Comparison of ENCODE assay signal across 8 cellular contexts in genomic region chr10:60732240-60733188, GRCh38. TPM values are rescaled to one million over a fixed set of nuclear protein-coding genes. Genes with fewer than 3 reads are reported as not detected.
DNase-seq lines count a peak whose midpoint lies in the region; ATAC-seq, FAIRE-seq and TF ChIP-seq lines count a peak whose summit lies in the region.

No MANE protein-coding gene starts in this region.

- ATAC-seq in heart left ventricle, result peak in 2 of 4 donors; percentile 29 to 33
- ATAC-seq in Right ventricle myocardium superior (ENCODE audit: poor library complexity), result no peak
- peak; percentile 27 for ATAC-seq in HG03354 (IDR thresholded peaks at IDR 0.05; ENCODE audit: poor library complexity, severe bottlenecking, unreplicated experiment)
- ATAC-seq in WTC11, result peak; percentile 46

- H3K4me3 ChIP-seq in heart left ventricle (peak overlapping the region; percentile 21 to 65 (median 53)), endothelial cell of umbilical vein (replicated peaks in 1 of 3; ENCODE audit: insufficient read depth in 1 of 3, low read depth in 1 of 3, low read length in 3 of 3) (peak overlapping the region in 1 of 3 experiments; percentile 28)

- H3K36me3 Mint-ChIP-seq in WTC11 (no peaks in the 10 kb centered on the region), neural crest cell (ENCODE audit: low read depth) (no peaks in the 10 kb centered on the region)

- no TSS peak for BruUV-seq in endothelial cell of umbilical vein (replicated peaks; lab: Mats Ljungman, UMichigan)

- H3K9me3 ChIP-seq in heart left ventricle, result no peaks in the 10 kb centered on the region
- no peaks in the 10 kb centered on the region for H3K9me3 ChIP-seq in endothelial cell of umbilical vein (replicated peaks; ENCODE audit: control insufficient read depth, insufficient read depth, low read length)

- peak overlapping the region; percentile 13 for H3K4me2 ChIP-seq in endothelial cell of umbilical vein (ENCODE audit: insufficient read depth, low read length)

- TF ChIP-seq CTCF in heart left ventricle (IDR thresholded peaks at IDR 0.05), result no peak
- TF ChIP-seq CTCF in WTC11 (IDR thresholded peaks at IDR 0.05), result no peak
- no peak for TF ChIP-seq CTCF in endothelial cell of umbilical vein (IDR thresholded peaks at IDR 0.05; ENCODE audit: extremely low read depth in 1 of 2, insufficient read depth in 1 of 2, low read depth in 1 of 2, low read length in 2 of 2)
- TF ChIP-seq CTCF in neural crest cell (conservative IDR thresholded peaks at IDR 0.05), result no peak

- dilution Hi-C loops in endothelial cell of umbilical vein (cut with MboI; ENCODE audit: extremely low pct_ligation_motif_present, low sequenced_read_pairs), result no loop called here

- H3K4me1 Mint-ChIP-seq in WTC11 (peaks cover 33% of the 10 kb centered on the region), neural crest cell (peaks cover 6% of the 10 kb centered on the region)

- H3K27me3 Mint-ChIP-seq in WTC11 (ENCODE audit: low read depth) (no peaks in the 10 kb centered on the region), neural crest cell (ENCODE audit: low read depth) (peaks cover 41% of the 10 kb centered on the region)

- H4K20me1 ChIP-seq in endothelial cell of umbilical vein (replicated peaks; ENCODE audit: control insufficient read depth, extremely low read depth, insufficient read depth, low read length), result no peaks in the 10 kb centered on the region

- intact Hi-C loops in heart left ventricle (cut with DNase I), result no loop called here
- intact Hi-C loops in Right ventricle myocardium superior (cut with DNase I), result no loop called here
- intact Hi-C loops in endothelial cell of umbilical vein (cut with micrococcal nuclease), result no loop called here

- H3K9ac ChIP-seq in endothelial cell of umbilical vein (replicated peaks; ENCODE audit: extremely low read depth, insufficient read depth, low read length), result no peak overlapping the region

- no peaks in the 10 kb centered on the region for H3K9me3 Mint-ChIP-seq in WTC11
- H3K9me3 Mint-ChIP-seq in neural crest cell, result no peaks in the 10 kb centered on the region

- H3K27ac ChIP-seq in heart left ventricle, result peak overlapping the region in 1 of 12 donors; percentile 50
- H3K27ac ChIP-seq in endothelial cell of umbilical vein (ENCODE audit: insufficient read depth, low read depth, low read length), result no peak overlapping the region

- H3K36me3 ChIP-seq in heart left ventricle, result no peaks in the 10 kb centered on the region
- no peaks in the 10 kb centered on the region for H3K36me3 ChIP-seq in endothelial cell of umbilical vein (ENCODE audit: control insufficient read depth in 2 of 2, extremely low read depth in 1 of 2, insufficient read depth in 2 of 2, low read length in 2 of 2)

- H3K4me1 ChIP-seq in heart left ventricle, result peaks cover 0 to 21% (median 10%) of the 10 kb centered on the region in 12 donors
- H3K4me1 ChIP-seq in endothelial cell of umbilical vein (ENCODE audit: control insufficient read depth, extremely low read depth, insufficient read depth, low read length), result peaks cover 5% of the 10 kb centered on the region

- CTCF ChIA-PET in WTC11 (lab: Charles Lee) (interaction anchor here (0.6 to 1.9 kb wide), 2 partner anchors 37 to 55 kb away, joined by 3 to 7 read pairs; no protein-coding TSS in a partner anchor), endothelial cell of umbilical vein (lab: Charles Lee) (no interaction called here)

- FAIRE-seq in endothelial cell of umbilical vein (lab: Jason Lieb, UNC), result peak; percentile 50

- H3K9me1 ChIP-seq in endothelial cell of umbilical vein (replicated peaks; ENCODE audit: control insufficient read depth, extremely low read depth, insufficient read depth, low read length), result no peaks in the 10 kb centered on the region

- DNase-seq in heart left ventricle (no peak), Right ventricle myocardium superior (no peak), WTC11 (ENCODE audit: low spot score) (peak; percentile 36), endothelial cell of umbilical vein (ENCODE audit: low read depth, low spot score) (no peak), neural crest cell (ENCODE audit: low read depth, low spot score) (peak; percentile 8), amygdala (lab: John Stamatoyannopoulos, UW) (no peak), NCI-H2196 treated with DMSO at 0.1 percent for 48 hours (lab: John Stamatoyannopoulos, UW; ENCODE audit: unreplicated experiment) (no peak)

- TF ChIP-seq POLR2A in heart left ventricle (IDR thresholded peaks at IDR 0.05) (no peak), endothelial cell of umbilical vein (IDR thresholded peaks at IDR 0.05; ENCODE audit: low read depth, low read length) (no peak)

- peak overlapping the region; percentile 44 for H2AFZ ChIP-seq in endothelial cell of umbilical vein (ENCODE audit: low read depth, low read length)

- POLR2A ChIA-PET in WTC11 (lab: Charles Lee) (interaction anchor here (1.3 kb wide), 1 partner anchor 46 kb away, joined by 6 read pairs; the partner anchor contains the start of gene CDK1), endothelial cell of umbilical vein (lab: Charles Lee) (no interaction called here)

- H3K27me3 ChIP-seq in heart left ventricle, result peaks cover 6 to 56% (median 34%) of the 10 kb centered on the region in 9 donors
- H3K27me3 ChIP-seq in endothelial cell of umbilical vein (ENCODE audit: control insufficient read depth in 2 of 2, insufficient read depth in 2 of 2, low read length in 2 of 2), result peaks cover 49 to 80% of the 10 kb centered on the region in 2 experiments

- H3K27ac Mint-ChIP-seq in WTC11 (peak overlapping the region; percentile 64; the same call in 1 of the 2 replicates), neural crest cell (ENCODE audit: unreplicated experiment) (no peak overlapping the region)

- peak overlapping the region; percentile 94 for H3K4me3 Mint-ChIP-seq in WTC11
- peak overlapping the region; percentile 85 for H3K4me3 Mint-ChIP-seq in neural crest cell

- WGBS in heart left ventricle, 4 donors, result 12 to 22% (median 18%) methylated on average over 32 to 47 of the region's 47 CpGs

- no peaks in the 10 kb centered on the region for H3K79me2 ChIP-seq in endothelial cell of umbilical vein (ENCODE audit: control insufficient read depth, insufficient read depth, low read length)

TF ChIP-seq in WTC11, 78 proteins besides CTCF, POLR2A, EP300 and RAD21 (continues in another document):
- TF ChIP-seq ZNF121 (CRISPR knock-in tag; IDR thresholded peaks at IDR 0.05) (peak; percentile 31; the same call in 1 of the 2 replicates), AR (CRISPR knock-in tag; IDR thresholded peaks at IDR 0.05) (no peak)

TF ChIP-seq in endothelial cell of umbilical vein, 7 proteins besides CTCF, POLR2A, EP300 and RAD21:
- TF ChIP-seq EZH2 (IDR thresholded peaks at IDR 0.05; ENCODE audit: borderline replicate concordance, low read depth, low read length, severe bottlenecking), result peak; percentile 87
- no peak for TF ChIP-seq MAX (IDR thresholded peaks at IDR 0.05; ENCODE audit: insufficient read depth, insufficient read length)
- no peak for TF ChIP-seq FOS (IDR thresholded peaks at IDR 0.05; ENCODE audit: borderline replicate concordance, insufficient read depth, low read length)
- no peak for TF ChIP-seq GATA2 (IDR thresholded peaks at IDR 0.05; ENCODE audit: insufficient read depth, insufficient read length, low read depth, low read length)

RNA-seq across cellular contexts. Expression of gene CDK1, which starts 45.8 kb away (rescaled TPM):
- total RNA-seq in heart left ventricle (10 to 100 TPM in 1 of 9 donors, 1 to 10 TPM in 3, under 1 TPM in 4, not detected in 1; 0.44 to 13.8 (median 1.1) TPM), Right ventricle myocardium superior (2.4 TPM), WTC11 (2021) (92.8 to 98.9 TPM (median 94.8 TPM) in 3 replicates), endothelial cell of umbilical vein (70.1 and 71.6 TPM in 2 replicates), neural crest cell (92.8 and 94.7 TPM in 2 replicates)
- polyA plus RNA-seq in heart left ventricle (1 to 10 TPM in 1 of 2 donors, under 1 TPM in 1; 0.96 to 1.0 TPM), endothelial cell of umbilical vein (13.6 and 19.9 TPM in 2 replicates)
- 30.1 and 32.7 TPM in 2 replicates for polyA plus RNA-seq in endothelial cell of umbilical vein (2011; cell fraction: cytosol; rRNA removed)
- polyA plus RNA-seq in endothelial cell of umbilical vein (2011; cell fraction: nucleus; rRNA removed), result 28.8 and 65.8 TPM in 2 replicates
- polyA plus RNA-seq in endothelial cell of umbilical vein (2012), result 30.5 and 57.9 TPM in 2 replicates
- polyA minus RNA-seq in endothelial cell of umbilical vein, result 13.1 and 13.7 TPM in 2 replicates
- polyA minus RNA-seq in endothelial cell of umbilical vein (2011; cell fraction: cytosol; rRNA and poly(A)+ RNA removed), result 32.7 TPM
- 18.4 and 41.8 TPM in 2 replicates for polyA minus RNA-seq in endothelial cell of umbilical vein (2011; cell fraction: nucleus; rRNA and poly(A)+ RNA removed)

Comparison
In these comparisons a context has a peak if more than half of its experiments do, and no peak if none do; other contexts are left out.
1. DNase-seq: peak in WTC11 (single experiment) and neural crest cell (single experiment); none in heart left ventricle (0 of 5), Right ventricle myocardium superior (single experiment), endothelial cell of umbilical vein (single experiment), amygdala (0 of 56) and NCI-H2196 treated with DMSO at 0.1 percent for 48 hours (single experiment).